In the genomic region with DNA sequence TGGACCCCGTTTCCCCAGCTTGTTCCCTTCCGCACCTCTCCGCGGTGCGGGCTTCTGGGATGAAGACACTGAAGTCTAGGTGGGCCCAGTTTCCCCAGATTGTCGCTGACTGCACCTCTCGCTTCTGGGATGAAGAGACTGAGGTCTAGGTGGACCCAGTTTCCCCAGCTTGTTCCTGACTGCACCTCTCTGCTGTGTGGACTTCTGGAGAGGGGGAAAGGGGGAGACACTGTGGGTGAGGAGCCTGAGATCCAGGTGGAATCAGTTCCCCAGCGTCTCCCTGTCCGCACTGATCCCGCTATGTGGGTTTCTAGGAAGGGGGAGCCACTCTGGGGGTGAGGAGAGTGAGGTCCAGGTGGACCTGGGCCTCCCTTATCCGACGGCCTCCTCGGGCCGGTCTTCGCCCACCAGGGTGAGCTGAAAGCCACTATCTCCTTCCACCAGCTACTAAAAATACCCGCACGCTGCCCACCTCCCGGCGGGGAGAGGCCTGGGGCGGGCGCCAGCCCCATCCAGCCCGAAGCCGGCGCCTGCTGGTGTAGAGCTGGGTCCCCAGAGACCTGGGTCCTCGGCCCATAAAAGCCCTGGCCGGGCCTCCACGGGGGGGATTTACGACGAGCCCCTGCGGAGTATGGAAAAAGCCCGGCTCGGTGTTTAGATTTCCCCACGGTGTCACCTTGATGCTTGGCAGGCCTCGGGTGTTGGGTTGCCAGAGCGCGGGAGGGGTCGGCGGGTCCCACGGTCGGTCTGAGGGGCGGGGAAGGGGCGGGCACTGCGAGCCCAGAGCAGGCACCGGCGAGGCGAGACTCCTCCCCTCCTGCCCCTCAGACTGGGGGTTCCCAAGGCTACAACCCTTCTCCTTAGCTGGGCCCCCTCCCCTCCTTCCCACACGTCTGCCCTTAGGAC, we compare ENCODE assay signal across 8 cellular contexts. TPM values are rescaled to one million over a fixed set of nuclear protein-coding genes. Genes with fewer than 3 reads are reported as not detected.
DNase-seq lines count a peak whose midpoint lies in the region; ATAC-seq and TF ChIP-seq lines count a peak whose summit lies in the region.

No MANE protein-coding gene starts in this region.

- peak; percentile 33 for DNase-seq in Caki2 (ENCODE audit: low read depth)
- no peak for DNase-seq in LNCaP clone FGC (ENCODE audit: low read depth)
- DNase-seq in activated T-cell treated with anti-CD3 and anti-CD28 coated beads, Interleukin-2, amount 50 U/mL, for 1 hour, result peak; percentile 47
- DNase-seq in prostate gland (ENCODE audit: low spot score), result no peak
- no peak for DNase-seq in SKM-1 treated with dmso at 0.1 percent for 144 hours (lab: John Stamatoyannopoulos, UW; ENCODE audit: unreplicated experiment)
- no peak for DNase-seq in hippocampal formation (lab: John Stamatoyannopoulos, UW)
- no peak for DNase-seq in cerebellar cortex (ENCODE audit: low spot score)

- TF ChIP-seq POLR2A in gastroesophageal sphincter (IDR thresholded peaks at IDR 0.05) (no peak), prostate gland (IDR thresholded peaks at IDR 0.05) (no peak)

- no peaks in the 10 kb centered on the region for H3K36me3 ChIP-seq in gastroesophageal sphincter
- no peaks in the 10 kb centered on the region for H3K36me3 ChIP-seq in prostate gland

- intact Hi-C loops in prostate gland (cut with DNase I), result loop anchor here (2.0 kb wide), 2 partner anchors 24 to 64 kb away; a partner anchor contains a TSS

- H3K27me3 ChIP-seq in gastroesophageal sphincter (peaks cover 23% of the 10 kb centered on the region), prostate gland (replicated peaks; ENCODE audit: insufficient read depth) (no peaks in the 10 kb centered on the region)

- H3K4me3 ChIP-seq in LNCaP clone FGC (ENCODE audit: low read depth, low read length) (peak overlapping the region; percentile 70), gastroesophageal sphincter (peak overlapping the region; percentile 27 to 56), prostate gland (peak overlapping the region; percentile 25 to 39)

- ATAC-seq in gastroesophageal sphincter, result peak; percentile 7

- TF ChIP-seq CTCF in LNCaP clone FGC (IDR thresholded peaks at IDR 0.05; ENCODE audit: control insufficient read depth, extremely low read depth, insufficient read depth), result no peak
- peak in 2 of 4 experiments; percentile 31 to 39 for TF ChIP-seq CTCF in gastroesophageal sphincter (IDR thresholded peaks at IDR 0.05)
- TF ChIP-seq CTCF in prostate gland (IDR thresholded peaks at IDR 0.05), result peak in 1 of 4 experiments; percentile 5

- H3K27ac ChIP-seq in gastroesophageal sphincter (peak overlapping the region; percentile 59 to 98 (median 95)), prostate gland (peak overlapping the region; percentile 49 to 68)

- H3K9me3 ChIP-seq in gastroesophageal sphincter (no peaks in the 10 kb centered on the region), prostate gland (no peaks in the 10 kb centered on the region)

- H3K4me1 ChIP-seq in gastroesophageal sphincter (peaks cover 0 to 38% (median 16%) of the 10 kb centered on the region in 3 donors), prostate gland (replicated peaks) (no peaks in the 10 kb centered on the region)

- 17% methylated on average over 7 of the region's 47 CpGs; no CpG with 5 or more reads in 1 of the 2 donors for WGBS in gastroesophageal sphincter (ENCODE audit: low coverage in 1 of 2), 2 donors
- 7% methylated on average over 47 of the region's 47 CpGs for WGBS in prostate gland

- in situ Hi-C loops in Caki2 (cut with HindIII; ENCODE audit: low pct_unique_long_range_greater_than_20kb, low sequenced_read_pairs), result no loop called here

- no peak for TF ChIP-seq EP300 in gastroesophageal sphincter (IDR thresholded peaks at IDR 0.05)

RNA-seq across cellular contexts. Expression of a gene that starts 10.6 kb away (rescaled TPM):
- total RNA-seq in Caki2 (2014; rRNA removed; shearing (Covaris generic); ENCODE audit: low replicate concordance), result not detected in 2 replicates
- 1 to 10 TPM in 1 of 4 donors, not detected in 3; 3.0 TPM for total RNA-seq in gastroesophageal sphincter
- total RNA-seq in prostate gland, result under 1 TPM in 1 of 2 donors, not detected in 1; 0.62 TPM

RNA-seq across cellular contexts. Expression of a gene that starts 22.3 kb away (rescaled TPM):
- total RNA-seq in Caki2 (2014; rRNA removed; shearing (Covaris generic); ENCODE audit: low replicate concordance), result not detected in 2 replicates
- total RNA-seq in gastroesophageal sphincter (1 to 10 TPM in 2 of 4 donors, under 1 TPM in 1, not detected in 1; 0.12 to 4.8 (median 4.5) TPM), prostate gland (1 to 10 TPM; 1.4 to 2.1 TPM)

RNA-seq across cellular contexts. Expression of a gene that starts 24.0 kb away (rescaled TPM):
- 15.0 and 16.7 TPM in 2 replicates for total RNA-seq in Caki2 (2014; rRNA removed; shearing (Covaris generic); ENCODE audit: low replicate concordance)
- total RNA-seq in gastroesophageal sphincter (10 to 100 TPM in 2 of 4 donors, 1 to 10 TPM in 2; 3.6 to 27.2 (median 14.6) TPM), prostate gland (10 to 100 TPM in 1 of 2 donors, 1 to 10 TPM in 1; 9.7 to 12.9 TPM)

RNA-seq across cellular contexts. Expression of a gene that starts 38.0 kb away (rescaled TPM):
- 62.3 and 81.2 TPM in 2 replicates for total RNA-seq in Caki2 (2014; rRNA removed; shearing (Covaris generic); ENCODE audit: low replicate concordance)
- total RNA-seq in gastroesophageal sphincter (10 to 100 TPM; 14.1 to 39.4 (median 22.6) TPM), prostate gland (10 to 100 TPM; 43.8 to 57.5 TPM)

RNA-seq across cellular contexts. Expression of a gene that starts 41.4 kb away (rescaled TPM):
- not detected in 2 replicates for total RNA-seq in Caki2 (2014; rRNA removed; shearing (Covaris generic); ENCODE audit: low replicate concordance)
- total RNA-seq in gastroesophageal sphincter (not detected), prostate gland (not detected)

Comparison
In these comparisons a context has a peak if more than half of its experiments do, and no peak if none do; other contexts are left out.
1. DNase-seq: peak in Caki2 (single experiment) and activated T-cell treated with anti-CD3 and anti-CD28 coated beads, Interleukin-2, amount 50 U/mL, for 1 hour (single experiment); none in LNCaP clone FGC (single experiment), prostate gland (single experiment), SKM-1 treated with dmso at 0.1 percent for 144 hours (single experiment), hippocampal formation (0 of 2) and cerebellar cortex (single experiment).
2. Peak in every context shown above with its lines, with median percentiles within 50 percentile points of each other: H3K4me3 ChIP-seq.